ENCODE assay signal across 1 cellular context in the genomic region with DNA sequence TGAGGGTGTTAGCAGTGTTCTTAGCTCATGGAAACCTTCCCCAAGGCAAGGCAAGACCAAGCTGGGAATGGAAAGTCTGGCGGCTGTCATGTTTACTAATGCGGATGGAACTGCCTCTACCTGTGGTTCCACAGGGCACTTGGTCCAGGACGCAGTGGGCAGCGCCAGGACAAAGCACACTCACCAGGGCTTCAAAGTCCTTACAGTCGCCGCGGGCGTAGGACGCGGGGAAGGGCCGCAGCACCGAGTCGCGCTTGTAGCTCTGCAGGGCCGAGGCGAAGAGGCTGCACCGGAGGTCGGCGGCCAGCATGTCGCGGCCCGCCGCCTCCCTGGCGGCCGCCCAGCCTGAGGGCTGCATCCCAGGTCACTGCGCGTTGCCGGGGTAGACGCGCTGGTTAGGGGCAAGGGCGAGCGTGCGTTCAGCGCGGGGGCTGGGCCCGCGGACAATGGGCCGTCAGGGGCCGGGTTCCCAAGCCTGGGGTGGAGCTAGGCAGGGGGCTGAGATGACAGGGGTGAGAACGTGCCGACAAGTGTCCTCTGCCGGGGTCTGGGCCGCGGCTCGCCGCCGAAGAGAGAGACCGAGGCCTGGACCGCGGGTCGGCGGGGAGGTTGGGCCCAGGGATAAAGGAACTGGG.
A peak's percentile ranks its signal among the peaks of the same experiment; 100 is the strongest.
TF ChIP-seq lines count a peak whose summit lies in the region.

No MANE protein-coding gene starts in this region.

TF ChIP-seq in HepG2, 621 proteins besides CTCF, POLR2A, EP300 and RAD21 (continued from another document and continues in another):
- TF ChIP-seq CERS6 (CRISPR knock-in tag; IDR thresholded peaks at IDR 0.05) (no peak), ZNF777 (CRISPR knock-in tag; IDR thresholded peaks at IDR 0.05) (peak; percentile 80), RCOR2 (CRISPR knock-in tag; IDR thresholded peaks at IDR 0.05) (no peak), RBM22 (optimal IDR thresholded peaks at IDR 0.05; ENCODE audit: low read length) (no peak), ASH2L (IDR thresholded peaks at IDR 0.05; ENCODE audit: insufficient read length, low read depth, low read length) (peak; percentile 86), E2F1 (CRISPR knock-in tag; IDR thresholded peaks at IDR 0.05) (no peak; the same call in 1 of the 2 replicates), AKNA (CRISPR knock-in tag; IDR thresholded peaks at IDR 0.05; ENCODE audit: borderline replicate concordance) (0 out of 2 replicates have a peak, but pooled peaks have one; percentile 61), ZNF235 (CRISPR knock-in tag; IDR thresholded peaks at IDR 0.05; ENCODE audit: borderline replicate concordance) (no peak; the same call in 1 of the 2 replicates), ZNF747 (CRISPR knock-in tag; IDR thresholded peaks at IDR 0.05; ENCODE audit: borderline replicate concordance) (no peak), GATAD1 (CRISPR knock-in tag; IDR thresholded peaks at IDR 0.05) (0 out of 2 replicates have a peak, but pooled peaks have one; percentile 13), ZNF264 (CRISPR knock-in tag; IDR thresholded peaks at IDR 0.05) (peak; percentile 62; the same call in 1 of the 2 replicates), ZNF691 (CRISPR knock-in tag; IDR thresholded peaks at IDR 0.05; ENCODE audit: borderline replicate concordance, low read depth) (peak; percentile 50; the same call in 1 of the 2 replicates), U2AF2 (IDR thresholded peaks at IDR 0.05; ENCODE audit: low read depth, low read length) (no peak), NBN (conservative IDR thresholded peaks at IDR 0.05) (no peak), ZSCAN29 (CRISPR knock-in tag; conservative IDR thresholded peaks at IDR 0.05) (peak; percentile 93), SYNCRIP (IDR thresholded peaks at IDR 0.05; ENCODE audit: insufficient read depth, low read depth, low read length) (no peak), ZNF101 (CRISPR knock-in tag; IDR thresholded peaks at IDR 0.05; ENCODE audit: borderline replicate concordance, low read depth) (no peak), ZNF646 (CRISPR knock-in tag; IDR thresholded peaks at IDR 0.05) (peak; percentile 26; the same call in 1 of the 2 replicates), ZFP62 (CRISPR knock-in tag; IDR thresholded peaks at IDR 0.05) (no peak), CAMTA2 (CRISPR knock-in tag; IDR thresholded peaks at IDR 0.05; ENCODE audit: borderline replicate concordance) (no peak), YEATS4 (CRISPR knock-in tag; IDR thresholded peaks at IDR 0.05; ENCODE audit: borderline replicate concordance) (peak; percentile 84; the same call in 1 of the 2 replicates), RFXAP (CRISPR knock-in tag; IDR thresholded peaks at IDR 0.05; ENCODE audit: borderline replicate concordance) (peak; percentile 56; the same call in 1 of the 2 replicates), ZGPAT (CRISPR knock-in tag; IDR thresholded peaks at IDR 0.05) (peak; percentile 46; the same call in 1 of the 2 replicates), HOXA7 (CRISPR knock-in tag; IDR thresholded peaks at IDR 0.05) (no peak), ZSCAN31 (CRISPR knock-in tag; IDR thresholded peaks at IDR 0.05; ENCODE audit: low read depth) (no peak), ATAD3A (CRISPR knock-in tag; IDR thresholded peaks at IDR 0.05) (no peak), CEBPG (CRISPR knock-in tag; IDR thresholded peaks at IDR 0.05) (no peak), TCF12 (IDR thresholded peaks at IDR 0.05) (no peak), TCF12 (CRISPR knock-in tag; IDR thresholded peaks at IDR 0.05) (no peak)
- TF ChIP-seq, protein P1, sequence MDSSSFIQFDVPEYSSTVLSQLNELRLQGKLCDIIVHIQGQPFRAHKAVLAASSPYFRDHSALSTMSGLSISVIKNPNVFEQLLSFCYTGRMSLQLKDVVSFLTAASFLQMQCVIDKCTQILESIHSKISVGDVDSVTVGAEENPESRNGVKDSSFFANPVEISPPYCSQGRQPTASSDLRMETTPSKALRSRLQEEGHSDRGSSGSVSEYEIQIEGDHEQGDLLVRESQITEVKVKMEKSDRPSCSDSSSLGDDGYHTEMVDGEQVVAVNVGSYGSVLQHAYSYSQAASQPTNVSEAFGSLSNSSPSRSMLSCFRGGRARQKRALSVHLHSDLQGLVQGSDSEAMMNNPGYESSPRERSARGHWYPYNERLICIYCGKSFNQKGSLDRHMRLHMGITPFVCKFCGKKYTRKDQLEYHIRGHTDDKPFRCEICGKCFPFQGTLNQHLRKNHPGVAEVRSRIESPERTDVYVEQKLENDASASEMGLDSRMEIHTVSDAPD (CRISPR knock-in tag; IDR thresholded peaks at IDR 0.05), result 0 out of 2 replicates have a peak, but pooled peaks have one; percentile 21
- TF ChIP-seq, protein P2, sequence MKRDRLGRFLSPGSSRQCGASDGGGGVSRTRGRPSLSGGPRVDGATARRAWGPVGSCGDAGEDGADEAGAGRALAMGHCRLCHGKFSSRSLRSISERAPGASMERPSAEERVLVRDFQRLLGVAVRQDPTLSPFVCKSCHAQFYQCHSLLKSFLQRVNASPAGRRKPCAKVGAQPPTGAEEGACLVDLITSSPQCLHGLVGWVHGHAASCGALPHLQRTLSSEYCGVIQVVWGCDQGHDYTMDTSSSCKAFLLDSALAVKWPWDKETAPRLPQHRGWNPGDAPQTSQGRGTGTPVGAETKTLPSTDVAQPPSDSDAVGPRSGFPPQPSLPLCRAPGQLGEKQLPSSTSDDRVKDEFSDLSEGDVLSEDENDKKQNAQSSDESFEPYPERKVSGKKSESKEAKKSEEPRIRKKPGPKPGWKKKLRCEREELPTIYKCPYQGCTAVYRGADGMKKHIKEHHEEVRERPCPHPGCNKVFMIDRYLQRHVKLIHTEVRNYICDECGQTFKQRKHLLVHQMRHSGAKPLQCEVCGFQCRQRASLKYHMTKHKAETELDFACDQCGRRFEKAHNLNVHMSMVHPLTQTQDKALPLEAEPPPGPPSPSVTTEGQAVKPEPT (CRISPR knock-in tag; IDR thresholded peaks at IDR 0.05; ENCODE audit: low read depth), result no peak; the same call in 1 of the 2 replicates
- TF ChIP-seq, protein P3, sequence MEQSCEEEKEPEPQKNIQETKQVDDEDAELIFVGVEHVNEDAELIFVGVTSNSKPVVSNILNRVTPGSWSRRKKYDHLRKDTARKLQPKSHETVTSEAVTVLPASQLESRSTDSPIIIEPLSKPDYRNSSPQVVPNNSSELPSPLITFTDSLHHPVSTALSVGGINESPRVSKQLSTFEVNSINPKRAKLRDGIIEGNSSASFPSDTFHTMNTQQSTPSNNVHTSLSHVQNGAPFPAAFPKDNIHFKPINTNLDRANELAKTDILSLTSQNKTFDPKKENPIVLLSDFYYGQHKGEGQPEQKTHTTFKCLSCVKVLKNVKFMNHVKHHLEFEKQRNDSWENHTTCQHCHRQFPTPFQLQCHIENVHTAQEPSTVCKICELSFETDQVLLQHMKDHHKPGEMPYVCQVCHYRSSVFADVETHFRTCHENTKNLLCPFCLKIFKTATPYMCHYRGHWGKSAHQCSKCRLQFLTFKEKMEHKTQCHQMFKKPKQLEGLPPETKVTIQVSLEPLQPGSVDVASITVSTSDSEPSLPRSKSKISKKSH (CRISPR knock-in tag; IDR thresholded peaks at IDR 0.05; ENCODE audit: borderline replicate concordance), result no peak
